Comparison of ENCODE assay signal across 8 cellular contexts in genomic region chr11:69642913-69643632, GRCh38. TPM values are rescaled to one million over a fixed set of nuclear protein-coding genes. Genes with fewer than 3 reads are reported as not detected.
DNase-seq lines count a peak whose midpoint lies in the region; ATAC-seq and TF ChIP-seq lines count a peak whose summit lies in the region.

No MANE protein-coding gene starts in this region.

- peak; percentile 97 for TF ChIP-seq CTCF in CD8-positive, alpha-beta T cell (IDR thresholded peaks at IDR 0.05)
- TF ChIP-seq CTCF in WI38 (IDR thresholded peaks at IDR 0.05; ENCODE audit: low read depth, low read length) (peak; percentile 61), mammary epithelial cell (conservative IDR thresholded peaks at IDR 0.05 in 1 of 2, IDR thresholded peaks at IDR 0.05 in 1 of 2; ENCODE audit: extremely low read depth in 1 of 2, insufficient read depth in 1 of 2, low read depth in 1 of 2, low read length in 2 of 2) (peak; percentile 77 to 90), spleen (IDR thresholded peaks at IDR 0.05 in 8 of 11, conservative IDR thresholded peaks at IDR 0.05 in 3 of 11) (peak; percentile 70 to 98 (median 95))

- H3K79me2 ChIP-seq in mammary epithelial cell (ENCODE audit: insufficient read depth, low read length) = peaks cover 82% of the 10 kb centered on the region

- peak; percentile 75 for ATAC-seq in CD8-positive, alpha-beta T cell
- ATAC-seq in GM21723 (IDR thresholded peaks at IDR 0.05; ENCODE audit: unreplicated experiment) = peak; percentile 48
- ATAC-seq in HG02884 (IDR thresholded peaks at IDR 0.05; ENCODE audit: unreplicated experiment) = no peak

- peaks cover 30% of the 10 kb centered on the region for H3K4me1 ChIP-seq in CD8-positive, alpha-beta T cell (ENCODE audit: insufficient read depth, low read length)
- H3K4me1 ChIP-seq in mammary epithelial cell (ENCODE audit: insufficient read depth, low read length) (peaks cover 28% of the 10 kb centered on the region), spleen (peaks cover 40 to 98% (median 70%) of the 10 kb centered on the region in 6 donors)

- CTCF ChIA-PET in CD8-positive, alpha-beta T cell (lab: Charles Lee) = interaction anchor here (0.7 to 4.4 kb wide), 17 partner anchors 10 to 555 kb away, joined by 3 to 96 read pairs (median 4); partner anchors contain the start of gene MYEOV
- CTCF ChIA-PET in mammary epithelial cell (lab: Charles Lee; ENCODE audit: low non-redundant PET) = interaction anchor here (0.6 to 0.7 kb wide), 2 partner anchors 278 to 542 kb away, joined by 3 to 7 read pairs; no protein-coding TSS in a partner anchor

- H3K4me3 ChIP-seq in CD8-positive, alpha-beta T cell (ENCODE audit: low read depth, low read length) = peak overlapping the region; percentile 61
- H3K4me3 ChIP-seq in WI38 (ENCODE audit: low read depth, low read length) (peak overlapping the region; percentile 98), mammary epithelial cell (replicated peaks in 1 of 3; ENCODE audit: insufficient read depth in 1 of 3, low read depth in 2 of 3, low read length in 3 of 3) (peak overlapping the region; percentile 59 to 100 (median 98)), spleen (peak overlapping the region; percentile 68 to 99 (median 92))

- WGBS in mammary epithelial cell (ENCODE audit: low coverage, missing lambda C conversion rate) = 5% methylated on average over 12 of the region's 81 CpGs
- WGBS in spleen, 5 donors = 1% methylated on average over 38 to 81 of the region's 81 CpGs

- H3K27me3 Mint-ChIP-seq in CD8-positive, alpha-beta T cell (ENCODE audit: low read depth) = peaks cover 21% of the 10 kb centered on the region

- in situ Hi-C loops in mammary epithelial cell (cut with MboI; ENCODE audit: low sequenced_read_pairs in 2 of 2) = loop anchor here in 1 of 2 donors (5.0 to 25.0 kb wide), 2 partner anchors 206 to 351 kb away; partner anchors contain the start of gene MYEOV

- no peak overlapping the region for H3K27ac Mint-ChIP-seq in CD8-positive, alpha-beta T cell

- dilution Hi-C loops in mammary epithelial cell (cut with HindIII; ENCODE audit: low sequenced_read_pairs) = no loop called here

- H3K4me3 Mint-ChIP-seq in CD8-positive, alpha-beta T cell = peak overlapping the region; percentile 78

- H3K4me1 Mint-ChIP-seq in CD8-positive, alpha-beta T cell (ENCODE audit: low read depth) = peaks cover 23% of the 10 kb centered on the region

- H3K27me3 ChIP-seq in CD8-positive, alpha-beta T cell (ENCODE audit: insufficient read depth, low read length) = peaks cover 5% of the 10 kb centered on the region
- H3K27me3 ChIP-seq in mammary epithelial cell (ENCODE audit: insufficient read depth, low read length) = no peaks in the 10 kb centered on the region
- H3K27me3 ChIP-seq in spleen (replicated peaks in 1 of 7) = peaks cover 0 to 60% (median 28%) of the 10 kb centered on the region in 7 donors

- no peaks in the 10 kb centered on the region for H4K20me1 ChIP-seq in mammary epithelial cell (ENCODE audit: insufficient read depth, low read length)

- BruUV-seq in mammary epithelial cell (replicated peaks; lab: Mats Ljungman, UMichigan) = no TSS peak

- H3K27ac ChIP-seq in CD8-positive, alpha-beta T cell (ENCODE audit: low read depth, low read length) = no peak overlapping the region
- peak overlapping the region; percentile 62 for H3K27ac ChIP-seq in mammary epithelial cell (ENCODE audit: insufficient read depth, low read depth, low read length)
- H3K27ac ChIP-seq in spleen = peak overlapping the region; percentile 66 to 89 (median 86)

- H3K9me3 Mint-ChIP-seq in CD8-positive, alpha-beta T cell = no peaks in the 10 kb centered on the region

- intact Hi-C loops in CD8-positive, alpha-beta T cell (cut with DNase I, micrococcal nuclease) = loop anchor here (1.0 to 10.0 kb wide), 8 partner anchors 32 to 1058 kb away; partner anchors contain the start of genes LTO1 (in 2 of the 2), CPT1A (in 1 of the 2), IGHMBP2 (in 1 of the 2) and MRPL21 (in 1 of the 2)
- intact Hi-C loops in mammary epithelial cell (cut with micrococcal nuclease) = loop anchor here (1.0 to 10.0 kb wide), 5 partner anchors 27 to 798 kb away; partner anchors contain the start of gene CPT1A
- intact Hi-C loops in spleen (cut with DNase I; ENCODE audit: low total_unique reads) = loop anchor here (2.0 to 5.0 kb wide), 2 partner anchors 351 to 542 kb away; partner anchors contain the start of gene MYEOV

- H3K4me2 ChIP-seq in mammary epithelial cell (ENCODE audit: insufficient read depth, low read depth, low read length) = peak overlapping the region; percentile 84

- H3K36me3 ChIP-seq in CD8-positive, alpha-beta T cell (ENCODE audit: insufficient read depth, low read length) = no peaks in the 10 kb centered on the region
- H3K36me3 ChIP-seq in mammary epithelial cell (ENCODE audit: insufficient read depth, low read length) (peaks cover 8% of the 10 kb centered on the region), spleen (peaks cover 0 to 48% (median 2%) of the 10 kb centered on the region in 6 donors)

- peak overlapping the region; percentile 65 for H3K9ac ChIP-seq in mammary epithelial cell (ENCODE audit: insufficient read depth, low read length)

- TF ChIP-seq POLR2A in spleen (IDR thresholded peaks at IDR 0.05) = no peak

- DNase-seq in CD8-positive, alpha-beta T cell = peak; percentile 56 to 87 (median 72)
- DNase-seq in NCI-H146 treated with DMSO at 0.1 percent for 48 hours (lab: John Stamatoyannopoulos, UW; ENCODE audit: unreplicated experiment) (peak; percentile 21), mammary epithelial cell (peak; percentile 71), islet precursor cell (peak; percentile 90), spleen (peak; percentile 96)

- no peaks in the 10 kb centered on the region for H3K9me3 ChIP-seq in CD8-positive, alpha-beta T cell (ENCODE audit: low read length)
- H3K9me3 ChIP-seq in mammary epithelial cell (replicated peaks; ENCODE audit: insufficient read depth, low read length) = no peaks in the 10 kb centered on the region
- H3K9me3 ChIP-seq in spleen = no peaks in the 10 kb centered on the region

- no peaks in the 10 kb centered on the region for H3K36me3 Mint-ChIP-seq in CD8-positive, alpha-beta T cell

- POLR2A ChIA-PET in CD8-positive, alpha-beta T cell (lab: Charles Lee) = interaction anchor here (0.7 kb wide), 1 partner anchor 347 kb away, joined by 4 read pairs; no protein-coding TSS in a partner anchor

- H2AFZ ChIP-seq in mammary epithelial cell (ENCODE audit: low read depth, low read length) = no peak overlapping the region

RNA-seq across cellular contexts. Expression of gene CCND1, which starts 2.1 kb away (rescaled TPM):
- 1 to 10 TPM; 6.6 to 7.1 TPM for total RNA-seq in CD8-positive, alpha-beta T cell
- 100 to 1,000 TPM; 358 to 706 TPM for total RNA-seq in mammary epithelial cell
- 244 TPM for polyA plus RNA-seq in mammary epithelial cell
- polyA minus RNA-seq in mammary epithelial cell = 376 TPM
- 10 to 100 TPM; 14.3 to 96.6 (median 60.5) TPM for total RNA-seq in spleen
- 10 to 100 TPM in 1 of 3 donors, 1 to 10 TPM in 2; 4.3 to 22.7 (median 6.4) TPM for polyA plus RNA-seq in spleen

RNA-seq across cellular contexts. Expression of gene LTO1, which starts 32.1 kb away (rescaled TPM):
- total RNA-seq in CD8-positive, alpha-beta T cell = 10 to 100 TPM; 28.3 to 29.1 TPM
- 10 to 100 TPM; 20.2 to 34.4 TPM for total RNA-seq in mammary epithelial cell
- 15.9 TPM for polyA plus RNA-seq in mammary epithelial cell
- polyA minus RNA-seq in mammary epithelial cell = 8.8 TPM
- total RNA-seq in spleen = 10 to 100 TPM; 21.0 to 41.4 (median 31.3) TPM
- 10 to 100 TPM; 17.5 to 32.3 (median 30.8) TPM for polyA plus RNA-seq in spleen

Comparison
In these comparisons a context has a peak if more than half of its experiments do, and no peak if none do; other contexts are left out.
1. DNase-seq: peak in every context shown above with its lines; median percentile 96 in spleen; 90 in islet precursor cell; 72 in CD8-positive, alpha-beta T cell; 71 in mammary epithelial cell; 21 in NCI-H146 treated with DMSO at 0.1 percent for 48 hours.